ENCODE assay signal across 1 cellular context in the genomic region with DNA sequence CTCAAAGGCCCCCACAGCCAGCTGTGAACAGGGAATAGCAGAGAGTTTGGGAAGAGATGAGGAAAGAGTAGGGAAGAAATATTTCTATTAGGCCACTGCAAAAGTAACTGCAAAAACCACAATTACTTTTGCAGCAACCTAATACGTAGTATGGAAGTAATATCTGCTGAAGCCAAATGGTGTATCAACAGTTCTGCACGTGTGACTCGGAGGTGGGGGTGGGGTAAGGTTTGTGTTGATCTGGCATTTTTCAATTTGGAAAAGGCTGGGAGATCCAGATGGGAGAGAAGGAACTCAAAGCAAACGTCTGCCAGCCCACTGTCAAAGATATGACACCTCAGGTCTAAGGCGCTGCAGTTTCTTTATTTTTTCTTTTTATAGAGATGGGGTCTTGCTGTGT.
TF ChIP-seq lines count a peak whose summit lies in the region.

No MANE protein-coding gene starts in this region.

TF ChIP-seq in HEK293, 187 proteins besides CTCF, POLR2A, EP300 and RAD21:
- TF ChIP-seq SP7 (tag by site-specific recombination; IDR thresholded peaks at IDR 0.05) (no peak), ZNF600 (tag by site-specific recombination; IDR thresholded peaks at IDR 0.05) (0 out of 2 replicates have a peak, but pooled peaks have one; percentile 38), ZNF530 (tag by site-specific recombination; IDR thresholded peaks at IDR 0.05; ENCODE audit: low read depth) (no peak), ZNF302 (tag by site-specific recombination; IDR thresholded peaks at IDR 0.05; ENCODE audit: low read depth) (no peak), ZNF169 (tag by site-specific recombination; IDR thresholded peaks at IDR 0.05) (no peak), ZNF624 (tag by site-specific recombination; IDR thresholded peaks at IDR 0.05) (no peak)
